1 cellular context compared by ENCODE assay signal in the genomic region with DNA sequence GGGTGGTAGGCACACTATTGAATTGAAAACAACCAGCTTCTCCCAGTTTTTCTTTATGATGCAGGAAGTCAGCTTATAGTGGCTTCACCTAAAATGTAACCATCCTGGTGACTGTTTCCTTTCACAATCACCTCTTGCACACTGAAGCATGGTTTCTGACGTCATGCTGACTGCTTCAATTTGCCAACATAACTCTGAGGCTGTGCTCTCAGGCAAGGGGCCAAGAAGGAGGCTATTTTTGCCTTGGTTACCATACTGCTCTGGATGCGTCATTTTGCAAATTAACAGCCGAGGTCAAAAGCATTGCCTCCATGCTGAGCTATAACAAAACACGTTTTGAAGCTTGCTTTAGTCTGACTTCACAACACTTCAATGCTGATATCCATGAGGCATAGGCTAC.
TF ChIP-seq lines count a peak whose summit lies in the region.

No MANE protein-coding gene starts in this region.

TF ChIP-seq in K562, 482 proteins besides CTCF, POLR2A, EP300 and RAD21 (continued from another document):
- TF ChIP-seq ZNF766 (CRISPR knock-in tag; conservative IDR thresholded peaks at IDR 0.05) (0 out of 2 replicates have a peak, but pooled peaks have one; percentile 33), ILK (tag; IDR thresholded peaks at IDR 0.05; ENCODE audit: borderline replicate concordance, low read depth) (no peak), HNRNPH1 (optimal IDR thresholded peaks at IDR 0.05; ENCODE audit: low read depth, low read length) (no peak), ZNF668 (CRISPR knock-in tag; IDR thresholded peaks at IDR 0.05) (no peak), GTF2A2 (tag; IDR thresholded peaks at IDR 0.05) (no peak), BRD9 (IDR thresholded peaks at IDR 0.05; ENCODE audit: low read depth, partially characterized antibody) (no peak), NCOA4 (IDR thresholded peaks at IDR 0.05; ENCODE audit: partially characterized antibody) (no peak), KAT2B (IDR thresholded peaks at IDR 0.05; ENCODE audit: low read depth, low read length) (no peak), CAMTA2 (CRISPR knock-in tag; conservative IDR thresholded peaks at IDR 0.05) (no peak), FOXA1 (IDR thresholded peaks at IDR 0.05; ENCODE audit: borderline replicate concordance) (no peak), MEF2A (IDR thresholded peaks at IDR 0.05; ENCODE audit: control insufficient read depth, low read depth, low read length) (no peak), BMI1 (IDR thresholded peaks at IDR 0.05; ENCODE audit: low read length) (no peak), SMC3 (conservative IDR thresholded peaks at IDR 0.05; ENCODE audit: insufficient read depth, low read depth, low read length) (no peak), ERF (CRISPR knock-in tag; IDR thresholded peaks at IDR 0.05) (no peak), FOXJ3 (CRISPR knock-in tag; IDR thresholded peaks at IDR 0.05) (no peak), ZSCAN32 (CRISPR knock-in tag; IDR thresholded peaks at IDR 0.05) (no peak), IRF2 (CRISPR knock-in tag; IDR thresholded peaks at IDR 0.05) (no peak), DNMT1 (IDR thresholded peaks at IDR 0.05) (no peak), CHD2 (IDR thresholded peaks at IDR 0.05; ENCODE audit: low read depth, low read length) (no peak), SAFB2 (IDR thresholded peaks at IDR 0.05; ENCODE audit: borderline replicate concordance, low read depth, low read length, severe bottlenecking) (no peak), ATF7 (IDR thresholded peaks at IDR 0.05) (peak; percentile 15; the same call in 1 of the 2 replicates), MXI1 (IDR thresholded peaks at IDR 0.05; ENCODE audit: low read depth, low read length) (no peak), NR4A1 (CRISPR knock-in tag; IDR thresholded peaks at IDR 0.05) (no peak), NR4A1 (tag; IDR thresholded peaks at IDR 0.05) (no peak), SIRT6 (IDR thresholded peaks at IDR 0.05; ENCODE audit: low read depth, low read length) (no peak), ATF1 (CRISPR knock-in tag; IDR thresholded peaks at IDR 0.05) (no peak), ATF1 (tag; IDR thresholded peaks at IDR 0.05) (peak; percentile 59), CCNT2 (IDR thresholded peaks at IDR 0.05; ENCODE audit: borderline replicate concordance, extremely low read depth, insufficient read length, low read depth, low read length) (no peak), ZBTB8A (IDR thresholded peaks at IDR 0.05; ENCODE audit: partially characterized antibody) (no peak), GABPA (tag; conservative IDR thresholded peaks at IDR 0.05; ENCODE audit: low read depth) (0 out of 2 replicates have a peak, but pooled peaks have one; percentile 0), POLR2AphosphoS2 (IDR thresholded peaks at IDR 0.05; ENCODE audit: low read length) (no peak), YY1 (IDR thresholded peaks at IDR 0.05; ENCODE audit: borderline replicate concordance in 1 of 3, control insufficient read depth in 1 of 3, extremely low read depth in 1 of 3, insufficient read depth in 3 of 3, insufficient read length in 1 of 3, insufficient replicate concordance in 2 of 3, low read depth in 1 of 3, low read length in 2 of 3) (no peak), ARID2 (IDR thresholded peaks at IDR 0.05) (no peak), L3MBTL2 (IDR thresholded peaks at IDR 0.05) (no peak), JUND (IDR thresholded peaks at IDR 0.05; ENCODE audit: borderline replicate concordance, low read depth, low read length) (no peak), JUND (tag; IDR thresholded peaks at IDR 0.05; ENCODE audit: borderline replicate concordance, low read depth, low read length) (0 out of 3 replicates have a peak, but pooled peaks have one; percentile 36)
- TF ChIP-seq, protein P1, sequence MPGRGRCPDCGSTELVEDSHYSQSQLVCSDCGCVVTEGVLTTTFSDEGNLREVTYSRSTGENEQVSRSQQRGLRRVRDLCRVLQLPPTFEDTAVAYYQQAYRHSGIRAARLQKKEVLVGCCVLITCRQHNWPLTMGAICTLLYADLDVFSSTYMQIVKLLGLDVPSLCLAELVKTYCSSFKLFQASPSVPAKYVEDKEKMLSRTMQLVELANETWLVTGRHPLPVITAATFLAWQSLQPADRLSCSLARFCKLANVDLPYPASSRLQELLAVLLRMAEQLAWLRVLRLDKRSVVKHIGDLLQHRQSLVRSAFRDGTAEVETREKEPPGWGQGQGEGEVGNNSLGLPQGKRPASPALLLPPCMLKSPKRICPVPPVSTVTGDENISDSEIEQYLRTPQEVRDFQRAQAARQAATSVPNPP (IDR thresholded peaks at IDR 0.05; ENCODE audit: borderline replicate concordance, insufficient read depth, insufficient read length): no peak
- TF ChIP-seq, protein P2, sequence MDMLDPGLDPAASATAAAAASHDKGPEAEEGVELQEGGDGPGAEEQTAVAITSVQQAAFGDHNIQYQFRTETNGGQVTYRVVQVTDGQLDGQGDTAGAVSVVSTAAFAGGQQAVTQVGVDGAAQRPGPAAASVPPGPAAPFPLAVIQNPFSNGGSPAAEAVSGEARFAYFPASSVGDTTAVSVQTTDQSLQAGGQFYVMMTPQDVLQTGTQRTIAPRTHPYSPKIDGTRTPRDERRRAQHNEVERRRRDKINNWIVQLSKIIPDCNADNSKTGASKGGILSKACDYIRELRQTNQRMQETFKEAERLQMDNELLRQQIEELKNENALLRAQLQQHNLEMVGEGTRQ (CRISPR knock-in tag; IDR thresholded peaks at IDR 0.05): no peak
- TF ChIP-seq, protein P3, sequence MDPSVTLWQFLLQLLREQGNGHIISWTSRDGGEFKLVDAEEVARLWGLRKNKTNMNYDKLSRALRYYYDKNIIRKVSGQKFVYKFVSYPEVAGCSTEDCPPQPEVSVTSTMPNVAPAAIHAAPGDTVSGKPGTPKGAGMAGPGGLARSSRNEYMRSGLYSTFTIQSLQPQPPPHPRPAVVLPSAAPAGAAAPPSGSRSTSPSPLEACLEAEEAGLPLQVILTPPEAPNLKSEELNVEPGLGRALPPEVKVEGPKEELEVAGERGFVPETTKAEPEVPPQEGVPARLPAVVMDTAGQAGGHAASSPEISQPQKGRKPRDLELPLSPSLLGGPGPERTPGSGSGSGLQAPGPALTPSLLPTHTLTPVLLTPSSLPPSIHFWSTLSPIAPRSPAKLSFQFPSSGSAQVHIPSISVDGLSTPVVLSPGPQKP (CRISPR knock-in tag; IDR thresholded peaks at IDR 0.05): no peak
- TF ChIP-seq, protein P4, sequence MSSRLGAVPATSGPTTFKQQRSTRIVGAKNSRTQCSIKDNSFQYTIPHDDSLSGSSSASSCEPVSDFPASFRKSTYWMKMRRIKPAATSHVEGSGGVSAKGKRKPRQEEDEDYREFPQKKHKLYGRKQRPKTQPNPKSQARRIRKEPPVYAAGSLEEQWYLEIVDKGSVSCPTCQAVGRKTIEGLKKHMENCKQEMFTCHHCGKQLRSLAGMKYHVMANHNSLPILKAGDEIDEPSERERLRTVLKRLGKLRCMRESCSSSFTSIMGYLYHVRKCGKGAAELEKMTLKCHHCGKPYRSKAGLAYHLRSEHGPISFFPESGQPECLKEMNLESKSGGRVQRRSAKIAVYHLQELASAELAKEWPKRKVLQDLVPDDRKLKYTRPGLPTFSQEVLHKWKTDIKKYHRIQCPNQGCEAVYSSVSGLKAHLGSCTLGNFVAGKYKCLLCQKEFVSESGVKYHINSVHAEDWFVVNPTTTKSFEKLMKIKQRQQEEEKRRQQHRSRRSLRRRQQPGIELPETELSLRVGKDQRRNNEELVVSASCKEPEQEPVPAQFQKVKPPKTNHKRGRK (tag; IDR thresholded peaks at IDR 0.05): no peak
- TF ChIP-seq, protein P5, sequence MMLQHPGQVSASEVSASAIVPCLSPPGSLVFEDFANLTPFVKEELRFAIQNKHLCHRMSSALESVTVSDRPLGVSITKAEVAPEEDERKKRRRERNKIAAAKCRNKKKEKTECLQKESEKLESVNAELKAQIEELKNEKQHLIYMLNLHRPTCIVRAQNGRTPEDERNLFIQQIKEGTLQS (IDR thresholded peaks at IDR 0.05): peak; percentile 20; the same call in 1 of the 2 replicates
- TF ChIP-seq, protein P5 (CRISPR knock-in tag; conservative IDR thresholded peaks at IDR 0.05): no peak
- TF ChIP-seq, protein P6, sequence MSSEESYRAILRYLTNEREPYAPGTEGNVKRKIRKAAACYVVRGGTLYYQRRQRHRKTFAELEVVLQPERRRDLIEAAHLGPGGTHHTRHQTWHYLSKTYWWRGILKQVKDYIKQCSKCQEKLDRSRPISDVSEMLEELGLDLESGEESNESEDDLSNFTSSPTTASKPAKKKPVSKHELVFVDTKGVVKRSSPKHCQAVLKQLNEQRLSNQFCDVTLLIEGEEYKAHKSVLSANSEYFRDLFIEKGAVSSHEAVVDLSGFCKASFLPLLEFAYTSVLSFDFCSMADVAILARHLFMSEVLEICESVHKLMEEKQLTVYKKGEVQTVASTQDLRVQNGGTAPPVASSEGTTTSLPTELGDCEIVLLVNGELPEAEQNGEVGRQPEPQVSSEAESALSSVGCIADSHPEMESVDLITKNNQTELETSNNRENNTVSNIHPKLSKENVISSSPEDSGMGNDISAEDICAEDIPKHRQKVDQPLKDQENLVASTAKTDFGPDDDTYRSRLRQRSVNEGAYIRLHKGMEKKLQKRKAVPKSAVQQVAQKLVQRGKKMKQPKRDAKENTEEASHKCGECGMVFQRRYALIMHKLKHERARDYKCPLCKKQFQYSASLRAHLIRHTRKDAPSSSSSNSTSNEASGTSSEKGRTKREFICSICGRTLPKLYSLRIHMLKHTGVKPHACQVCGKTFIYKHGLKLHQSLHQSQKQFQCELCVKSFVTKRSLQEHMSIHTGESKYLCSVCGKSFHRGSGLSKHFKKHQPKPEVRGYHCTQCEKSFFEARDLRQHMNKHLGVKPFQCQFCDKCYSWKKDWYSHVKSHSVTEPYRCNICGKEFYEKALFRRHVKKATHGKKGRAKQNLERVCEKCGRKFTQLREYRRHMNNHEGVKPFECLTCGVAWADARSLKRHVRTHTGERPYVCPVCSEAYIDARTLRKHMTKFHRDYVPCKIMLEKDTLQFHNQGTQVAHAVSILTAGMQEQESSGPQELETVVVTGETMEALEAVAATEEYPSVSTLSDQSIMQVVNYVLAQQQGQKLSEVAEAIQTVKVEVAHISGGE (CRISPR knock-in tag; IDR thresholded peaks at IDR 0.05): no peak
